9 cellular contexts compared by ENCODE assay signal in genomic region chr6:11143394-11144371, GRCh38. TPM values are rescaled to one million over a fixed set of nuclear protein-coding genes. Genes with fewer than 3 reads are reported as not detected.
DNase-seq lines count a peak whose midpoint lies in the region; ATAC-seq lines count a peak whose summit lies in the region.
"Had no signal": no experiment of that assay in that cellular context is flagged by ENCODE, and none has a peak within 500 bp of the region (broad histone marks: within the 10 kb centered on the region; RNA-seq: fewer than 3 reads in every experiment).

No MANE protein-coding gene starts in this region.

- H3K4me1 Mint-ChIP-seq in activated T-helper 17 cell treated with anti-CD3 and anti-CD28 coated beads, Interleukin-2, amount 50 U/mL, for 72 hours = peaks cover 12% of the 10 kb centered on the region

- intact Hi-C loops in left colon (cut with DNase I, micrococcal nuclease) = loop anchor here in 1 of 2 donors (2.0 kb wide), 1 partner anchor 353 kb away; no protein-coding TSS in a partner anchor
- intact Hi-C loops in aorta (cut with DNase I) = loop anchor here (1.0 to 5.0 kb wide), 2 partner anchors 353 to 434 kb away; no protein-coding TSS in a partner anchor

- ATAC-seq in activated T-helper 17 cell treated with anti-CD3 and anti-CD28 coated beads, Interleukin-2, amount 50 U/mL, for 72 hours (replicated peaks) = peak; percentile 27
- ATAC-seq in left colon (peak; percentile 60), aorta (ENCODE audit: low FRiP score) (no peak), HG03108 (IDR thresholded peaks at IDR 0.05; ENCODE audit: unreplicated experiment) (no peak)

- H3K4me3 Mint-ChIP-seq in activated T-helper 17 cell treated with anti-CD3 and anti-CD28 coated beads, Interleukin-2, amount 50 U/mL, for 72 hours = no peak overlapping the region
- H3K4me3 Mint-ChIP-seq: activated naive CD4-positive, alpha-beta T cell treated with anti-CD3 and anti-CD28 coated beads, Interleukin-2, amount 50 U/mL, for 24 hours had no signal

- no peaks in the 10 kb centered on the region for H3K36me3 ChIP-seq in aorta (ENCODE audit: control insufficient read depth in 1 of 2, insufficient read depth in 2 of 2, low read length in 1 of 2)

- H3K27ac Mint-ChIP-seq in activated T-helper 17 cell treated with anti-CD3 and anti-CD28 coated beads, Interleukin-2, amount 50 U/mL, for 72 hours = no peak overlapping the region
- H3K27ac Mint-ChIP-seq: activated naive CD4-positive, alpha-beta T cell treated with anti-CD3 and anti-CD28 coated beads, Interleukin-2, amount 50 U/mL, for 24 hours had no signal

- WGBS in aorta, 2 donors = 90 to 94% methylated on average over 10 of the region's 10 CpGs

- H3K27me3 Mint-ChIP-seq in activated T-helper 17 cell treated with anti-CD3 and anti-CD28 coated beads, Interleukin-2, amount 50 U/mL, for 72 hours = no peaks in the 10 kb centered on the region
- H3K27me3 Mint-ChIP-seq: activated naive CD4-positive, alpha-beta T cell treated with anti-CD3 and anti-CD28 coated beads, Interleukin-2, amount 50 U/mL, for 24 hours had no signal

- no peaks in the 10 kb centered on the region for H3K4me1 ChIP-seq in aorta (ENCODE audit: control insufficient read depth in 1 of 2, insufficient read depth in 2 of 2, low read length in 2 of 2)

- H3K27me3 ChIP-seq in aorta (ENCODE audit: control insufficient read depth in 1 of 2, insufficient read depth in 2 of 2, low read length in 1 of 2) = no peaks in the 10 kb centered on the region

- H3K4me3 ChIP-seq in aorta (ENCODE audit: low read length in 2 of 2) = no peak overlapping the region

- DNase-seq in stimulated activated CD4-positive, alpha-beta T cell treated with anti-CD3 and anti-CD28 coated beads, Interleukin-15, amount 100 ng/mL, for 24 hours = peak; percentile 20
- DNase-seq in stimulated activated CD4-positive, alpha-beta T cell treated with anti-CD3 and anti-CD28 coated beads, Interleukin-12 subunit alpha, Interleukin-12 subunit beta, amount 100 ng/mL, for 4 hours = no peak
- DNase-seq in left colon = peak; percentile 23 to 64
- peak; percentile 81 to 84 for DNase-seq in aorta
- no peak for DNase-seq in NCI-H146 treated with DMSO at 0.1 percent for 48 hours (lab: John Stamatoyannopoulos, UW; ENCODE audit: unreplicated experiment)
- no peak for DNase-seq in stimulated activated naive CD4-positive, alpha-beta T cell (lab: John Stamatoyannopoulos, UW)

- no peaks in the 10 kb centered on the region for H3K9me3 Mint-ChIP-seq in activated T-helper 17 cell treated with anti-CD3 and anti-CD28 coated beads, Interleukin-2, amount 50 U/mL, for 72 hours
- H3K9me3 Mint-ChIP-seq: activated naive CD4-positive, alpha-beta T cell treated with anti-CD3 and anti-CD28 coated beads, Interleukin-2, amount 50 U/mL, for 24 hours had no signal

- H3K36me3 Mint-ChIP-seq in activated T-helper 17 cell treated with anti-CD3 and anti-CD28 coated beads, Interleukin-2, amount 50 U/mL, for 72 hours (ENCODE audit: low read depth) = no peaks in the 10 kb centered on the region

- no peaks in the 10 kb centered on the region for H3K9me3 ChIP-seq in aorta (ENCODE audit: control insufficient read depth, low read length)

- H3K27ac ChIP-seq in aorta (ENCODE audit: low read depth in 1 of 2, low read length in 2 of 2) = no peak overlapping the region

RNA-seq across cellular contexts. Expression of gene ERVFRD-1, which starts 32.2 kb away (rescaled TPM):
- total RNA-seq in activated T-helper 17 cell treated with anti-CD3 and anti-CD28 coated beads, Interleukin-2, amount 50 U/mL, for 72 hours = under 1 TPM in 1 of 2 donors, not detected in 1; 0.11 TPM
- total RNA-seq in left colon = under 1 TPM; 0.09 to 0.14 TPM
- total RNA-seq in aorta = under 1 TPM in 1 of 2 donors, not detected in 1; 0.12 TPM
- not detected for polyA plus RNA-seq in aorta

RNA-seq across cellular contexts. Expression of gene SMIM13, which starts 50.0 kb away (rescaled TPM):
- 10 to 100 TPM in 1 of 2 donors, 1 to 10 TPM in 1; 5.8 to 10.5 TPM for total RNA-seq in activated T-helper 17 cell treated with anti-CD3 and anti-CD28 coated beads, Interleukin-2, amount 50 U/mL, for 72 hours
- total RNA-seq in left colon (1 to 10 TPM; 5.1 to 5.5 TPM), aorta (1 to 10 TPM; 9.5 to 9.8 TPM)
- 1 to 10 TPM; 2.5 to 5.4 TPM for polyA plus RNA-seq in aorta

Comparison
In these comparisons a context has a peak if more than half of its experiments do, and no peak if none do; other contexts are left out.
1. DNase-seq: peak in stimulated activated CD4-positive, alpha-beta T cell treated with anti-CD3 and anti-CD28 coated beads, Interleukin-15, amount 100 ng/mL, for 24 hours (single experiment), left colon (2 of 2) and aorta (2 of 2); none in stimulated activated CD4-positive, alpha-beta T cell treated with anti-CD3 and anti-CD28 coated beads, Interleukin-12 subunit alpha, Interleukin-12 subunit beta, amount 100 ng/mL, for 4 hours (single experiment), NCI-H146 treated with DMSO at 0.1 percent for 48 hours (single experiment) and stimulated activated naive CD4-positive, alpha-beta T cell (0 of 6).
2. ATAC-seq: peak in activated T-helper 17 cell treated with anti-CD3 and anti-CD28 coated beads, Interleukin-2, amount 50 U/mL, for 72 hours (single experiment) and left colon (single experiment); none in aorta (single experiment) and HG03108 (single experiment).